Comparison of ENCODE assay signal across 1 cellular context in genomic region chr20:25696384-25697131, GRCh38.
TF ChIP-seq lines count a peak whose summit lies in the region.

ZNF337 (minus strand) TSS chr20:25696853; CDS start chr20:25686417, 10,436 bp downstream.

TF ChIP-seq in H1, 55 proteins besides CTCF, POLR2A, EP300 and RAD21:
- TF ChIP-seq RXRA (IDR thresholded peaks at IDR 0.05; ENCODE audit: insufficient read depth, low read depth, low read length) (no peak), EZH2 (IDR thresholded peaks at IDR 0.05; ENCODE audit: low read depth, low read length, severe bottlenecking) (no peak), GTF2F1 (IDR thresholded peaks at IDR 0.05; ENCODE audit: borderline replicate concordance, low read depth, low read length) (no peak), JUND (IDR thresholded peaks at IDR 0.05; ENCODE audit: low read length) (peak; percentile 52; the same call in 1 of the 2 replicates), POLR2AphosphoS5 (IDR thresholded peaks at IDR 0.05; ENCODE audit: low read depth, low read length) (peak; percentile 57; the same call in 1 of the 2 replicates), BCL11A (IDR thresholded peaks at IDR 0.05; ENCODE audit: low read depth in 2 of 2, low read length in 2 of 2) (no peak), TBP (IDR thresholded peaks at IDR 0.05; ENCODE audit: low read depth, low read length) (0 out of 2 replicates have a peak, but pooled peaks have one; percentile 33), KDM5A (IDR thresholded peaks at IDR 0.05; ENCODE audit: low read length) (no peak), SUZ12 (IDR thresholded peaks at IDR 0.05; ENCODE audit: low read length) (no peak), CEBPB (IDR thresholded peaks at IDR 0.05; ENCODE audit: low read depth, low read length) (no peak), ATF2 (IDR thresholded peaks at IDR 0.05; ENCODE audit: low read length) (no peak), KDM1A (IDR thresholded peaks at IDR 0.05; ENCODE audit: borderline replicate concordance, low read length) (no peak), CHD2 (IDR thresholded peaks at IDR 0.05; ENCODE audit: low read length) (peak; percentile 70), TAF1 (IDR thresholded peaks at IDR 0.05; ENCODE audit: low read depth, low read length) (peak; percentile 82), CTBP2 (IDR thresholded peaks at IDR 0.05; ENCODE audit: borderline replicate concordance, insufficient read depth, insufficient read length, low read length) (no peak), TCF12 (IDR thresholded peaks at IDR 0.05; ENCODE audit: low read depth, low read length) (no peak), YY1 (IDR thresholded peaks at IDR 0.05; ENCODE audit: low read depth, low read length) (peak; percentile 50; the same call in 1 of the 2 replicates), PHF8 (conservative IDR thresholded peaks at IDR 0.05; ENCODE audit: low read depth, low read length) (peak; percentile 85), RBBP5 (IDR thresholded peaks at IDR 0.05; ENCODE audit: borderline replicate concordance, low read depth, low read length) (peak; percentile 86; the same call in 1 of the 2 replicates), MAFK (IDR thresholded peaks at IDR 0.05; ENCODE audit: low read depth, low read length) (no peak), SP1 (IDR thresholded peaks at IDR 0.05; ENCODE audit: low read depth, low read length) (no peak), SIN3A (conservative IDR thresholded peaks at IDR 0.05 in 1 of 2, IDR thresholded peaks at IDR 0.05 in 1 of 2; ENCODE audit: low read depth in 1 of 2, low read length in 2 of 2) (no peak; a peak in 1 of 4 replicates), KDM4A (IDR thresholded peaks at IDR 0.05; ENCODE audit: low read depth, low read length, severe bottlenecking) (peak; percentile 97), HDAC2 (IDR thresholded peaks at IDR 0.05; ENCODE audit: borderline replicate concordance in 1 of 2, low read depth in 2 of 2, low read length in 2 of 2) (no peak; a peak in 1 of 4 replicates), SAP30 (IDR thresholded peaks at IDR 0.05; ENCODE audit: insufficient read depth, insufficient replicate concordance, low read length) (no peak), ATF3 (IDR thresholded peaks at IDR 0.05; ENCODE audit: insufficient read depth, low read depth, low read length) (peak; percentile 79), RNF2 (IDR thresholded peaks at IDR 0.05; ENCODE audit: borderline replicate concordance, low read depth, low read length, missing control alignments, poor library complexity, severe bottlenecking) (no peak), SIX5 (IDR thresholded peaks at IDR 0.05; ENCODE audit: low read depth, low read length) (peak; percentile 96), CREB1 (IDR thresholded peaks at IDR 0.05) (peak; percentile 89), EGR1 (IDR thresholded peaks at IDR 0.05; ENCODE audit: borderline replicate concordance, low read depth, low read length) (no peak), JUN (IDR thresholded peaks at IDR 0.05; ENCODE audit: low read depth, low read length) (no peak), SRF (IDR thresholded peaks at IDR 0.05; ENCODE audit: low read depth, low read length) (no peak; the same call in 1 of the 2 replicates), GABPA (IDR thresholded peaks at IDR 0.05; ENCODE audit: borderline replicate concordance, insufficient read depth, low read length) (no peak), CBX8 (IDR thresholded peaks at IDR 0.05; ENCODE audit: borderline replicate concordance, low read depth, low read length) (no peak), HDAC6 (IDR thresholded peaks at IDR 0.05; ENCODE audit: low read depth, low read length) (no peak), SP2 (IDR thresholded peaks at IDR 0.05; ENCODE audit: low read length) (no peak), BRCA1 (IDR thresholded peaks at IDR 0.05; ENCODE audit: low read depth, low read length) (no peak), NRF1 (IDR thresholded peaks at IDR 0.05; ENCODE audit: low read depth, low read length) (no peak), POU5F1 (IDR thresholded peaks at IDR 0.05; ENCODE audit: low read depth, low read length) (no peak), RFX5 (IDR thresholded peaks at IDR 0.05; ENCODE audit: borderline replicate concordance, low read depth, low read length) (no peak), ASH2L (IDR thresholded peaks at IDR 0.05; ENCODE audit: low read length) (peak; percentile 75), NANOG (IDR thresholded peaks at IDR 0.05; ENCODE audit: insufficient read depth, low read depth, low read length, poor library complexity, severe bottlenecking) (no peak), SIRT6 (IDR thresholded peaks at IDR 0.05; ENCODE audit: low read length) (no peak), CHD7 (IDR thresholded peaks at IDR 0.05; ENCODE audit: insufficient replicate concordance, low read length) (no peak), TEAD4 (IDR thresholded peaks at IDR 0.05; ENCODE audit: low read depth, low read length) (0 out of 2 replicates have a peak, but pooled peaks have one; percentile 10), CHD1 (IDR thresholded peaks at IDR 0.05; ENCODE audit: low read depth, low read length) (no peak), TAF7 (optimal IDR thresholded peaks at IDR 0.05; ENCODE audit: borderline replicate concordance, low read depth, low read length) (no peak), SP4 (IDR thresholded peaks at IDR 0.05; ENCODE audit: low read length) (no peak), CBX5 (IDR thresholded peaks at IDR 0.05; ENCODE audit: low read depth, low read length) (no peak), FOSL1 (IDR thresholded peaks at IDR 0.05; ENCODE audit: insufficient read depth, low read depth, low read length) (no peak), BACH1 (IDR thresholded peaks at IDR 0.05; ENCODE audit: low read length) (0 out of 2 replicates have a peak, but pooled peaks have one; percentile 34), ZNF274 (IDR thresholded peaks at IDR 0.05; ENCODE audit: borderline replicate concordance, extremely low read depth, low read length) (no peak)
- TF ChIP-seq, protein P1, sequence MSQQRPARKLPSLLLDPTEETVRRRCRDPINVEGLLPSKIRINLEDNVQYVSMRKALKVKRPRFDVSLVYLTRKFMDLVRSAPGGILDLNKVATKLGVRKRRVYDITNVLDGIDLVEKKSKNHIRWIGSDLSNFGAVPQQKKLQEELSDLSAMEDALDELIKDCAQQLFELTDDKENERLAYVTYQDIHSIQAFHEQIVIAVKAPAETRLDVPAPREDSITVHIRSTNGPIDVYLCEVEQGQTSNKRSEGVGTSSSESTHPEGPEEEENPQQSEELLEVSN (IDR thresholded peaks at IDR 0.05): no peak
- TF ChIP-seq, protein P2, sequence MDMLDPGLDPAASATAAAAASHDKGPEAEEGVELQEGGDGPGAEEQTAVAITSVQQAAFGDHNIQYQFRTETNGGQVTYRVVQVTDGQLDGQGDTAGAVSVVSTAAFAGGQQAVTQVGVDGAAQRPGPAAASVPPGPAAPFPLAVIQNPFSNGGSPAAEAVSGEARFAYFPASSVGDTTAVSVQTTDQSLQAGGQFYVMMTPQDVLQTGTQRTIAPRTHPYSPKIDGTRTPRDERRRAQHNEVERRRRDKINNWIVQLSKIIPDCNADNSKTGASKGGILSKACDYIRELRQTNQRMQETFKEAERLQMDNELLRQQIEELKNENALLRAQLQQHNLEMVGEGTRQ (IDR thresholded peaks at IDR 0.05; ENCODE audit: low read length): no peak
- TF ChIP-seq, protein P3, sequence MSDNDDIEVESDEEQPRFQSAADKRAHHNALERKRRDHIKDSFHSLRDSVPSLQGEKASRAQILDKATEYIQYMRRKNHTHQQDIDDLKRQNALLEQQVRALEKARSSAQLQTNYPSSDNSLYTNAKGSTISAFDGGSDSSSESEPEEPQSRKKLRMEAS (IDR thresholded peaks at IDR 0.05): 0 out of 2 replicates have a peak, but pooled peaks have one; percentile 21
TF ChIP-seq in H1: peak in this region for 16.
